In genomic region chr20:47357296-47358051, GRCh38 we compare ENCODE assay signal across 8 cellular contexts. TPM values are rescaled to one million over a fixed set of nuclear protein-coding genes. Genes with fewer than 3 reads are reported as not detected.
DNase-seq lines count a peak whose midpoint lies in the region; ATAC-seq, FAIRE-seq and TF ChIP-seq lines count a peak whose summit lies in the region.

No MANE protein-coding gene starts in this region.

- BruUV-seq in HepG2 (replicated peaks; lab: Mats Ljungman, UMichigan): no TSS peak

- DNase-seq in NCI-H2196 (lab: John Stamatoyannopoulos, UW; ENCODE audit: unreplicated experiment) (peak; percentile 70), colonic mucosa (peak; percentile 95), HepG2 (ENCODE audit: low spot score) (peak; percentile 100)
- DNase-seq in activated CD4-positive, alpha-beta T cell treated with anti-CD3 and anti-CD28 coated beads for 1 hour: peak; percentile 41
- peak; percentile 18 for DNase-seq in stimulated activated CD4-positive, alpha-beta T cell treated with anti-CD3 and anti-CD28 coated beads, Interleukin-2, amount 100 ng/mL, for 4 hours (ENCODE audit: low read depth)

- H4K20me1 ChIP-seq in HepG2 (ENCODE audit: insufficient read depth, low read length): 0 out of 2 replicates have a peak, but pooled peaks cover 6% of the 10 kb centered on the region

- intact Hi-C loops in colonic mucosa (cut with DNase I): loop anchor here (2.0 kb wide), 1 partner anchor 41 kb away; no protein-coding TSS in a partner anchor
- intact Hi-C loops in HepG2 (cut with micrococcal nuclease; ENCODE audit: unreplicated experiment): loop anchor here (2.0 kb wide), 1 partner anchor 15 kb away; no protein-coding TSS in a partner anchor

- ATAC-seq in GM18505 (IDR thresholded peaks at IDR 0.05; ENCODE audit: unreplicated experiment) (peak; percentile 54), HG02970 (IDR thresholded peaks at IDR 0.05; ENCODE audit: low FRiP score, unreplicated experiment) (peak; percentile 33), HepG2 (peak; percentile 58), GM21526 (IDR thresholded peaks at IDR 0.05; ENCODE audit: low FRiP score, unreplicated experiment) (no peak)

- no peaks in the 10 kb centered on the region for H3K9me3 ChIP-seq in colonic mucosa
- no peaks in the 10 kb centered on the region for H3K9me3 ChIP-seq in HepG2 (ENCODE audit: low read length)

- peak; percentile 81 for TF ChIP-seq POLR2A in GM18505 (IDR thresholded peaks at IDR 0.05; ENCODE audit: borderline replicate concordance, extremely low read depth, insufficient read depth, insufficient read length)
- peak; percentile 90 to 97 for TF ChIP-seq POLR2A in HepG2 (IDR thresholded peaks at IDR 0.05; ENCODE audit: insufficient read depth in 1 of 2, low read depth in 2 of 2, low read length in 2 of 2)

- in situ Hi-C loops in HepG2 (cut with HindIII; ENCODE audit: extremely low pct_ligation_motif_present, low pct_unique_long_range_greater_than_20kb): no loop called here

- peaks cover 54% of the 10 kb centered on the region for H3K79me2 ChIP-seq in HepG2 (ENCODE audit: insufficient read depth, low read length)

- peak; percentile 80 for FAIRE-seq in HepG2 (lab: Jason Lieb, UNC)

- H3K36me3 ChIP-seq in colonic mucosa: no peaks in the 10 kb centered on the region
- peaks cover 1 to 6% of the 10 kb centered on the region in 2 experiments; a peak in 2 of 5 replicates for H3K36me3 ChIP-seq in HepG2 (replicated peaks in 1 of 2; ENCODE audit: control insufficient read depth in 1 of 2, insufficient read depth in 2 of 2, low read length in 2 of 2)

- POLR2A ChIA-PET in HepG2 (lab: Yijun Ruan, JAX): interaction anchor here (0.8 to 13.6 kb wide), 28 partner anchors 10 to 605 kb away, joined by 3 to 624 read pairs (median 19); partner anchors contain the start of gene NCOA3

- TF ChIP-seq RAD21 in HepG2 (CRISPR knock-in tag; IDR thresholded peaks at IDR 0.05): peak; percentile 68

- peak overlapping the region; percentile 91 for H3K4me2 ChIP-seq in HepG2 (ENCODE audit: low read depth, low read length)

- CTCF ChIA-PET in HepG2 (lab: Yijun Ruan, JAX; ENCODE audit: low intra/inter-chr PET ratio, low total read pairs): interaction anchor here (2.5 kb wide), 1 partner anchor 27 kb away, joined by 7 read pairs; no protein-coding TSS in a partner anchor

- H3K27ac ChIP-seq in colonic mucosa (peak overlapping the region; percentile 99), HepG2 (ENCODE audit: extremely low read length, insufficient read depth, low read length) (peak overlapping the region; percentile 99)

- no peak overlapping the region for H2AFZ ChIP-seq in HepG2 (ENCODE audit: low read length)

- H3K4me3 ChIP-seq in colonic mucosa: no peak overlapping the region
- peak overlapping the region; percentile 72 to 81 (median 73) for H3K4me3 ChIP-seq in HepG2 (replicated peaks in 1 of 3; ENCODE audit: insufficient read depth in 1 of 3, low read depth in 2 of 3, low read length in 3 of 3)

- under 1% methylated on average over 30 of the region's 30 CpGs for WGBS in HepG2 (ENCODE audit: low lambda C conversion rate)

- peak overlapping the region; percentile 78 to 98 for H3K9ac ChIP-seq in colonic mucosa (ENCODE audit: low read depth in 2 of 2, low read length in 2 of 2)
- H3K9ac ChIP-seq in HepG2 (ENCODE audit: insufficient read depth, low read depth, low read length): peak overlapping the region; percentile 99

- H3K27me3 ChIP-seq in colonic mucosa (no peaks in the 10 kb centered on the region), HepG2 (ENCODE audit: control insufficient read depth in 1 of 2, insufficient read depth in 2 of 2, low read length in 2 of 2) (no peaks in the 10 kb centered on the region; a peak in 1 of 5 replicates)

- no peak for TF ChIP-seq CTCF in colonic mucosa (IDR thresholded peaks at IDR 0.05)
- TF ChIP-seq CTCF in HepG2 (CRISPR knock-in tag; IDR thresholded peaks at IDR 0.05): peak; percentile 21; the same call in 1 of the 2 replicates

- TF ChIP-seq EP300 in HepG2 (IDR thresholded peaks at IDR 0.05; ENCODE audit: low read depth in 2 of 2, low read length in 2 of 2) (peak in 1 of 2 experiments; percentile 96; a peak in 3 of 4 replicates), HepG2 (CRISPR knock-in tag; IDR thresholded peaks at IDR 0.05; ENCODE audit: borderline replicate concordance) (peak; percentile 86)

- H3K4me1 ChIP-seq in colonic mucosa (peaks cover 54% of the 10 kb centered on the region), HepG2 (ENCODE audit: insufficient read depth, low read length) (peaks cover 78% of the 10 kb centered on the region)

TF ChIP-seq in HepG2, 621 proteins besides CTCF, POLR2A, EP300 and RAD21 (continues in another document):
- TF ChIP-seq ELF1 (CRISPR knock-in tag; IDR thresholded peaks at IDR 0.05) (peak; percentile 99), ZNF644 (CRISPR knock-in tag; IDR thresholded peaks at IDR 0.05; ENCODE audit: low read depth) (peak; percentile 37), IRF1 (CRISPR knock-in tag; IDR thresholded peaks at IDR 0.05; ENCODE audit: low read depth) (peak; percentile 14; the same call in 1 of the 2 replicates), SYNCRIP (IDR thresholded peaks at IDR 0.05; ENCODE audit: insufficient read depth, low read depth, low read length) (no peak), ATF4 (CRISPR knock-in tag; IDR thresholded peaks at IDR 0.05) (peak in 1 of 2 experiments; percentile 92; a peak in 2 of 4 replicates), GLMP (CRISPR knock-in tag; IDR thresholded peaks at IDR 0.05; ENCODE audit: borderline replicate concordance) (no peak), SCMH1 (CRISPR knock-in tag; IDR thresholded peaks at IDR 0.05; ENCODE audit: borderline replicate concordance) (no peak), CEBPB (IDR thresholded peaks at IDR 0.05; ENCODE audit: borderline replicate concordance, low read depth, low read length) (no peak), HIVEP1 (CRISPR knock-in tag; IDR thresholded peaks at IDR 0.05) (peak; percentile 95), BRCA1 (CRISPR knock-in tag; IDR thresholded peaks at IDR 0.05) (peak; percentile 98; the same call in 1 of the 2 replicates), KAT8 (CRISPR knock-in tag; IDR thresholded peaks at IDR 0.05) (peak; percentile 98), MTERF4 (CRISPR knock-in tag; IDR thresholded peaks at IDR 0.05) (no peak; the same call in 1 of the 2 replicates)

RNA-seq across cellular contexts. Expression of gene ZMYND8, which starts 1.0 kb away (rescaled TPM):
- total RNA-seq in colonic mucosa (10 to 100 TPM; 45.4 to 53.1 TPM), HepG2 (2016; rRNA removed; fragmentation: Illumina TruSeq; extraction: Trizol) (53.9 and 71.9 TPM in 2 replicates)
- total RNA-seq in HepG2 (2016; cell fraction: cytosol; rRNA removed; fragmentation: Illumina TruSeq; extraction: Trizol; ENCODE audit: low read depth): 45.3 and 50.7 TPM in 2 replicates
- total RNA-seq in HepG2 (2016; cell fraction: insoluble cytoplasmic fraction; rRNA removed; fragmentation: Illumina TruSeq; extraction: Trizol): 54.7 and 64.5 TPM in 2 replicates
- total RNA-seq in HepG2 (2016; cell fraction: membrane; rRNA removed; fragmentation: Illumina TruSeq; extraction: Trizol): 30.6 and 34.0 TPM in 2 replicates
- total RNA-seq in HepG2 (2016; cell fraction: nucleus; rRNA removed; fragmentation: Illumina TruSeq; extraction: Trizol): 90.9 and 106 TPM in 2 replicates
- 81.4 and 84.7 TPM in 2 replicates for polyA plus RNA-seq in HepG2 (2011; rRNA removed)
- polyA plus RNA-seq in HepG2 (2011; cell fraction: cytosol; rRNA removed): 41.2 and 45.2 TPM in 2 replicates
- 139 and 149 TPM in 2 replicates for polyA plus RNA-seq in HepG2 (2011; cell fraction: nucleus; rRNA removed)
- 50.4 and 60.2 TPM in 2 replicates for polyA plus RNA-seq in HepG2 (2012)
- 1.9 and 2.5 TPM in 2 replicates for polyA plus RNA-seq in HepG2 (2016; cell fraction: cytosol; fragmentation: Illumina TruSeq; extraction: Trizol; ENCODE audit: low read depth)
- 42.7 and 55.7 TPM in 2 replicates for polyA plus RNA-seq in HepG2 (2016; cell fraction: insoluble cytoplasmic fraction; fragmentation: Illumina TruSeq; extraction: Trizol; ENCODE audit: low read depth)
- polyA plus RNA-seq in HepG2 (2016; cell fraction: membrane; fragmentation: Illumina TruSeq; extraction: Trizol; ENCODE audit: low read depth): 7.9 and 9.1 TPM in 2 replicates
- 103 and 106 TPM in 2 replicates for polyA plus RNA-seq in HepG2 (2016; cell fraction: nucleus; fragmentation: Illumina TruSeq; extraction: Trizol; ENCODE audit: insufficient read depth, low read depth)
- polyA minus RNA-seq in HepG2 (2011; rRNA and poly(A)+ RNA removed; ENCODE audit: low replicate concordance): 14.1 and 79.4 TPM in 2 replicates
- polyA minus RNA-seq in HepG2 (2011; cell fraction: cytosol; rRNA and poly(A)+ RNA removed): 66.7 and 69.5 TPM in 2 replicates
- 190 and 220 TPM in 2 replicates for polyA minus RNA-seq in HepG2 (2011; cell fraction: nucleus; rRNA and poly(A)+ RNA removed)

Comparison
In these comparisons a context has a peak if more than half of its experiments do, and no peak if none do; other contexts are left out.
1. DNase-seq: peak in every context shown above with its lines; median percentile 100 in HepG2; 95 in colonic mucosa; 70 in NCI-H2196; 41 in activated CD4-positive, alpha-beta T cell treated with anti-CD3 and anti-CD28 coated beads for 1 hour; 18 in stimulated activated CD4-positive, alpha-beta T cell treated with anti-CD3 and anti-CD28 coated beads, Interleukin-2, amount 100 ng/mL, for 4 hours.